Comparison of ENCODE assay signal across 22 cellular contexts in the genomic region with DNA sequence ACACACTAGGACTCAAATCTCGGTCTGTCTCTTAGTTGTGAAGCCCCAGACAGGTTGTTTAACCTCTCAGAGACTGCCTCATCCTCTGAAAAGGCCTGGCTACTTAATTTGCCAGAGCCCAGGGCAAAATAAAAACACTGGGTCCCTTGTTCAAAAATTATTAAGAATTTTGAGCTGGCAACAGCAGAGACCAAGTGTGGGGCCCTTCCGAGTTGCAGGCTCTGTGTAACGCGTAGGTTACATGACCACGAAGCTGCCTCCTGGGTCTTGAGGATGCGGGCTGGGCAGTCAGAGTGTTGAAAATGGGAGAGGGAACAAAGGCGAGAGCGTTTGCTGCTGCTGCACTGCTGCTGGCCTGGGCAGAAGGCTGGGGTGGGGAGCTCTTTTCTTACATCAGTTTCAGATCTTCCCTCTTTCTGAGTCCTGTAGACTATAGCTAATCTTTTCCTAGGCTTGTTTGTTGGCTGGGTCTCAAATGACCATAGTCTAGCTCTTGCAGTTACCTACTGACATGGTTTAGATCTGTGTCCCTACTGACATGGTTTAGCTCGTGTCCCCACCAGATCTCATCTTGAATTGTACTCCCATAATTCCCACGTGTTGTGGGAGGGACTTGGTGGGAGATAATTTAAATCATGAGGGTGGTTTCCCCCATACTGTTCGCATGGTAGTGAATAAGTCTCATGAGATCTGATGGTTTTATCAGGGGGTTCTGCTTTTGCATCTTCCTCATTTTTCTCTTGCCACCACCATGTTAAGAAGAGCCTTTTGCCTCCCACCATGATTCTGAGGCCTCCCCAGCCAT.
"Had no signal": no experiment of that assay in that cellular context is flagged by ENCODE, and none has a peak within 500 bp of the region (broad histone marks: within the 10 kb centered on the region; RNA-seq: fewer than 3 reads in every experiment).

No MANE protein-coding gene starts in this region.

- ATAC-seq: activated CD4-positive, alpha-beta T cell treated with anti-CD3 and anti-CD28 coated beads for 36 hours; activated T-cell treated with anti-CD3 and anti-CD28 coated beads, Interleukin-2, amount 50 U/mL, for 4 hours; gastrocnemius medialis; left ventricle myocardium superior; right lobe of liver; stimulated activated effector memory CD8-positive, alpha-beta T cell treated with anti-CD3 and anti-CD28 coated beads, Interleukin-12 subunit alpha, Interleukin-12 subunit beta, amount 100 ng/mL, for 72 hours had no signal

- DNase-seq: activated B cell treated with CpG ODN at 0.5 μM for 24 hours; activated CD4-positive, alpha-beta T cell treated with anti-CD3 and anti-CD28 coated beads for 36 hours; activated CD4-positive, alpha-beta T cell treated with anti-CD3 and anti-CD28 coated beads, Interleukin-2, amount 50 U/mL, for 4 hours; activated CD8-positive, alpha-beta memory T cell treated with anti-CD3 and anti-CD28 coated beads, Interleukin-2, amount 50 U/mL, for 48 hours; activated naive CD4-positive, alpha-beta T cell; activated naive CD8-positive, alpha-beta T cell treated with anti-CD3 and anti-CD28 coated beads for 36 hours; activated T-cell treated with anti-CD3 and anti-CD28 coated beads, Interleukin-2, amount 50 U/mL, for 4 hours; dorsolateral prefrontal cortex; gastrocnemius medialis; hypothalamus; left ventricle myocardium superior; occipital lobe; posterior cingulate gyrus; right lobe of liver; small intestine; stimulated activated CD4-positive, alpha-beta T cell treated with anti-CD3 and anti-CD28 coated beads, Interleukin-2, amount 100 ng/mL, for 24 hours; stomach had no signal

- H3K4me3 ChIP-seq: breast epithelium, dorsolateral prefrontal cortex, esophagus muscularis mucosa, gastrocnemius medialis, right lobe of liver, stomach, suprapubic skin, tibial nerve had no signal
